ENCODE assay signal across 18 cellular contexts in the genomic region with DNA sequence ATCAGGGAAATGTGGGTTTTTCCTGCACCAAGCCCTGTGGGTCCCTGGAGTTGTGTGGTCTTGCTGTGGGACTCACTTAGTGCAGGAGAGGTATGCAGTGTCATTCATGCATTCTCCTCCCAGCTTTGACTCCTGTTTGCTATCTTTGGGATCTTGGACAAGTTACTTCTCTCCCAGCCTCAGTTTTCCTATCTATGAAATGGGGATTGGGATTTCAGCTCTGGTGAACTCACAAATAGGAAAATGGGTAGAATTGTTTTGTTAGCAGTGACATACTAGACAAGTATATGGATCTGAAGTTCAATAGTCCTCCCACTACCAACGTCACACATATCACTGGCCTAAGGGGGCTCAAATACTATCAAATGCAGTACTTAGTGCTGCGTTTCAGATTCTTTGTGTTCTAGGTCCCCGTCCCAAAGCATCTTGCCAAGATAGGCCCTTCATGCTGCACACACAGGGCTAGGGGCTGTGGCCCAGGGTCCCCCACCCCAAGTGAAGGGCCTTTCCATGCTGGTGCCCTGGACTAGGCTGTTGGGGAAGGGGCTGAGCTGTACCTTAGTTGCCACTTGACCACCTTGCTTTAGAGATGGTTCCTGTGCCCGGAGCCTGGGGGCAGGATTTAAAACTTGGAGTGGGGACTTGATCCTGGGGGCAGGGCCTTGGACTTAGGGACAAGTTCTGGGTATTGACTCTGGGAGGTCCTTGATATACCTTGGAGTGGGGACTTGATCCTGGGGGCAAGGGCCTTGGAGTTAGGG.
DNase-seq lines count a peak whose midpoint lies in the region; ATAC-seq, FAIRE-seq and TF ChIP-seq lines count a peak whose summit lies in the region.
"Had no signal": no experiment of that assay in that cellular context is flagged by ENCODE, and none has a peak within 500 bp of the region (broad histone marks: within the 10 kb centered on the region; RNA-seq: fewer than 3 reads in every experiment).

No MANE protein-coding gene starts in this region.

- H4K20me1 ChIP-seq in HepG2 (ENCODE audit: insufficient read depth, low read length) (no peaks in the 10 kb centered on the region), Loucy (ENCODE audit: insufficient read depth, low read length, poor library complexity, severe bottlenecking) (no peaks in the 10 kb centered on the region), H1 (replicated peaks in 1 of 2; ENCODE audit: control insufficient read depth in 1 of 2, insufficient read depth in 2 of 2, low read length in 2 of 2) (no peaks in the 10 kb centered on the region)

- H2AFZ ChIP-seq in HepG2 (ENCODE audit: low read length) (no peak overlapping the region), Loucy (ENCODE audit: low read length) (no peak overlapping the region), H1 (ENCODE audit: low read length) (no peak overlapping the region)
- H2AFZ ChIP-seq: GM23248 had no signal

- H2BK120ac ChIP-seq in H1 (replicated peaks; ENCODE audit: low read depth, low read length) = no peak overlapping the region

- DNase-seq in HepG2 (ENCODE audit: low spot score) (no peak), right lobe of liver (no peak), H1 (ENCODE audit: low read depth in 1 of 2, low spot score in 2 of 2) (no peak), medulla oblongata (ENCODE audit: extremely low spot score) (no peak), progenitor cell of endocrine pancreas (ENCODE audit: low spot score, unreplicated experiment) (no peak), H7 (no peak)
- DNase-seq: 8988T; CD4-positive, alpha-beta memory T cell; DMS79; GM23248; IMR-90; KG1 had no signal

- H3K27ac ChIP-seq in HepG2 (ENCODE audit: extremely low read length, insufficient read depth, low read length) (no peak overlapping the region), right lobe of liver (no peak overlapping the region), H1 (ENCODE audit: low read depth, low read length) (no peak overlapping the region)
- H3K27ac ChIP-seq: C4-2B, GM23248 had no signal

- H3K23ac ChIP-seq in H1 (ENCODE audit: insufficient read length) = no peak overlapping the region

- H3K36me3 ChIP-seq in HepG2 (replicated peaks in 1 of 2; ENCODE audit: control insufficient read depth in 1 of 2, insufficient read depth in 2 of 2, low read length in 2 of 2) (no peaks in the 10 kb centered on the region), right lobe of liver (no peaks in the 10 kb centered on the region), Loucy (ENCODE audit: insufficient read depth, low read length) (no peaks in the 10 kb centered on the region), H1 (ENCODE audit: control insufficient read depth in 2 of 4, insufficient read depth in 4 of 4, low read length in 3 of 4) (no peaks in the 10 kb centered on the region), H7 (replicated peaks; ENCODE audit: control insufficient read depth, insufficient read depth, low read length) (no peaks in the 10 kb centered on the region)
- H3K36me3 ChIP-seq: HAP-1 had no signal

- H3K36me3 Mint-ChIP-seq in progenitor cell of endocrine pancreas (ENCODE audit: insufficient read depth) = no peaks in the 10 kb centered on the region
- H3K36me3 Mint-ChIP-seq: CD4-positive, alpha-beta memory T cell had no signal

- no peak overlapping the region for H3K18ac ChIP-seq in H1 (ENCODE audit: extremely low read depth, low read length)

- no peaks in the 10 kb centered on the region for H3K23me2 ChIP-seq in H1 (ENCODE audit: low read depth, low read length)

- TF ChIP-seq CTCF in HepG2 (CRISPR knock-in tag; IDR thresholded peaks at IDR 0.05) (no peak), right lobe of liver (IDR thresholded peaks at IDR 0.05) (no peak), Loucy (conservative IDR thresholded peaks at IDR 0.05; ENCODE audit: low read length) (no peak), H1 (IDR thresholded peaks at IDR 0.05; ENCODE audit: control extremely low read depth in 1 of 3, insufficient read depth in 1 of 3, low read depth in 1 of 3, low read length in 3 of 3) (no peak), progenitor cell of endocrine pancreas (IDR thresholded peaks at IDR 0.05; ENCODE audit: unreplicated experiment) (no peak)

- TF ChIP-seq RAD21 in HepG2 (CRISPR knock-in tag; IDR thresholded peaks at IDR 0.05) = no peak
- no peak for TF ChIP-seq RAD21 in H1 (IDR thresholded peaks at IDR 0.05 in 1 of 2, conservative IDR thresholded peaks at IDR 0.05 in 1 of 2; ENCODE audit: low read depth in 2 of 2, low read length in 2 of 2)

- H3K9ac ChIP-seq in HepG2 (ENCODE audit: insufficient read depth, low read depth, low read length) (no peak overlapping the region), Loucy (ENCODE audit: low read depth, low read length, poor library complexity, severe bottlenecking) (no peak overlapping the region), H1 (replicated peaks in 1 of 4; ENCODE audit: extremely low read depth in 1 of 4, low read depth in 3 of 4, low read length in 3 of 4) (no peak overlapping the region)
- H3K9ac ChIP-seq: GM23248 had no signal

- H4K8ac ChIP-seq in H1 (ENCODE audit: extremely low read depth, insufficient read depth, low read length) = no peak overlapping the region

- no peak overlapping the region for H2BK5ac ChIP-seq in H1 (ENCODE audit: low read depth, low read length)

- CTCF ChIA-PET in HepG2 (lab: Yijun Ruan, JAX; ENCODE audit: low intra/inter-chr PET ratio, low total read pairs) = no interaction called here
- CTCF ChIA-PET in H1 (lab: Charles Lee; ENCODE audit: partially characterized antibody) = interaction anchor here (0.8 kb wide), 1 partner anchor 42 kb away, joined by 4 read pairs; no protein-coding TSS in a partner anchor

- no peak for ATAC-seq in HepG2
- ATAC-seq in right lobe of liver = no peak
- ATAC-seq: GM12878 had no signal

- peaks cover 6% of the 10 kb centered on the region for H3K27me3 Mint-ChIP-seq in progenitor cell of endocrine pancreas
- H3K27me3 Mint-ChIP-seq: B cell had no signal

- H3K4me3 ChIP-seq in HepG2 (replicated peaks in 1 of 3; ENCODE audit: insufficient read depth in 1 of 3, low read depth in 2 of 3, low read length in 3 of 3) (no peak overlapping the region), right lobe of liver (no peak overlapping the region), Loucy (ENCODE audit: low read length, poor library complexity, severe bottlenecking) (no peak overlapping the region), H1 (ENCODE audit: extremely low read depth in 1 of 4, insufficient read depth in 2 of 4, low read depth in 3 of 4, low read length in 4 of 4) (no peak overlapping the region), H7 (ENCODE audit: insufficient read depth, low read depth, low read length) (no peak overlapping the region)
- H3K4me3 ChIP-seq: GM12878, GM23248, HAP-1 had no signal

- in situ Hi-C loops in HepG2 (cut with HindIII; ENCODE audit: extremely low pct_ligation_motif_present, low pct_unique_long_range_greater_than_20kb) = no loop called here

- H3K9me3 Mint-ChIP-seq in progenitor cell of endocrine pancreas (ENCODE audit: low read depth) = no peaks in the 10 kb centered on the region

- H3K56ac ChIP-seq in H1 (replicated peaks; ENCODE audit: insufficient read length, low read depth, low read length) = no peak overlapping the region

- TF ChIP-seq POLR2A in HepG2 (IDR thresholded peaks at IDR 0.05; ENCODE audit: insufficient read depth in 1 of 2, low read depth in 2 of 2, low read length in 2 of 2) = no peak
- TF ChIP-seq POLR2A in right lobe of liver (IDR thresholded peaks at IDR 0.05) = no peak
- TF ChIP-seq POLR2A in H1 (IDR thresholded peaks at IDR 0.05; ENCODE audit: control extremely low read depth in 1 of 2, low read depth in 2 of 2, low read length in 2 of 2) = no peak

- H3K4ac ChIP-seq in H1 (replicated peaks; ENCODE audit: insufficient read length, low read depth, low read length) = no peak overlapping the region

- WGBS in HepG2 (ENCODE audit: low lambda C conversion rate) = 6% methylated on average over 4 of the region's 4 CpGs
- WGBS in right lobe of liver (ENCODE audit: insufficient coverage, low coverage, low lambda C conversion rate, missing lambda C conversion rate) = 80% methylated on average over 4 of the region's 4 CpGs
- WGBS in H1 (ENCODE audit: extremely low coverage in 1 of 2, insufficient coverage in 1 of 2, insufficient read length in 1 of 2, insufficient replicate concordance in 2 of 2, low coverage in 1 of 2, low lambda C conversion rate in 2 of 2, missing lambda C conversion rate in 1 of 2), 2 experiments = 89% methylated on average over 4 of the region's 4 CpGs; no CpG with 5 or more reads in 1 of the 2 experiments

- H3K79me1 ChIP-seq in H1 (ENCODE audit: low read depth, low read length) = no peaks in the 10 kb centered on the region

- no peak overlapping the region for H2BK12ac ChIP-seq in H1 (ENCODE audit: low read depth, low read length)

- peaks cover 3% of the 10 kb centered on the region for H3K4me1 Mint-ChIP-seq in progenitor cell of endocrine pancreas (ENCODE audit: low read depth)

- H3K14ac ChIP-seq in H1 (ENCODE audit: insufficient read length) = no peak overlapping the region

- H3K9me3 ChIP-seq in HepG2 (ENCODE audit: low read length) (no peaks in the 10 kb centered on the region), right lobe of liver (no peaks in the 10 kb centered on the region), Loucy (ENCODE audit: insufficient read depth, low read depth, low read length) (no peaks in the 10 kb centered on the region), H1 (ENCODE audit: insufficient read depth in 2 of 2, low read depth in 1 of 2, low read length in 1 of 2) (no peaks in the 10 kb centered on the region)
- H3K9me3 ChIP-seq: HAP-1 had no signal

- H4K91ac ChIP-seq in H1 (replicated peaks; ENCODE audit: insufficient read length, low read length) = no peak overlapping the region

- no peak overlapping the region for H2AK5ac ChIP-seq in H1 (ENCODE audit: low read depth, low read length)

- H3K79me2 ChIP-seq in HepG2 (ENCODE audit: insufficient read depth, low read length) (no peaks in the 10 kb centered on the region), Loucy (ENCODE audit: insufficient read depth, low read length) (no peaks in the 10 kb centered on the region), H1 (ENCODE audit: control insufficient read depth in 1 of 2, insufficient read depth in 2 of 2, low read length in 2 of 2) (no peaks in the 10 kb centered on the region)

- no peak overlapping the region for H4K5ac ChIP-seq in H1 (ENCODE audit: insufficient read length, low read depth, low read length)

- no peaks in the 10 kb centered on the region for H3K4me1 ChIP-seq in HepG2 (ENCODE audit: insufficient read depth, low read length)
- H3K4me1 ChIP-seq in right lobe of liver = no peaks in the 10 kb centered on the region
- peaks cover 35% of the 10 kb centered on the region for H3K4me1 ChIP-seq in Loucy (ENCODE audit: insufficient read depth, low read length, poor library complexity, severe bottlenecking)
- no peaks in the 10 kb centered on the region for H3K4me1 ChIP-seq in H1 (replicated peaks in 1 of 4; ENCODE audit: control insufficient read depth in 3 of 4, insufficient read depth in 4 of 4, low read length in 3 of 4)
- H3K4me1 ChIP-seq: HAP-1 had no signal

- no peak for TF ChIP-seq EP300 in HepG2 (IDR thresholded peaks at IDR 0.05; ENCODE audit: low read depth in 2 of 2, low read length in 2 of 2)
- no peak for TF ChIP-seq EP300 in HepG2 (CRISPR knock-in tag; IDR thresholded peaks at IDR 0.05; ENCODE audit: borderline replicate concordance)
- TF ChIP-seq EP300 in H1 (IDR thresholded peaks at IDR 0.05; ENCODE audit: borderline replicate concordance in 1 of 2, low read depth in 2 of 2, low read length in 2 of 2) = no peak

- H3K4me3 Mint-ChIP-seq in progenitor cell of endocrine pancreas (ENCODE audit: low read depth) = no peak overlapping the region
- H3K4me3 Mint-ChIP-seq: B cell had no signal

- H2BK15ac ChIP-seq in H1 (ENCODE audit: low read length) = no peak overlapping the region

- no peak overlapping the region for H2BK20ac ChIP-seq in H1 (ENCODE audit: low read length)

- POLR2A ChIA-PET in HepG2 (lab: Yijun Ruan, JAX) (no interaction called here), H1 (lab: Charles Lee; ENCODE audit: partially characterized antibody) (no interaction called here)

- intact Hi-C loops in HepG2 (cut with micrococcal nuclease; ENCODE audit: unreplicated experiment) (no loop called here), right lobe of liver (cut with DNase I) (no loop called here)

- H3K27me3 ChIP-seq in HepG2 (ENCODE audit: control insufficient read depth in 1 of 2, insufficient read depth in 2 of 2, low read length in 2 of 2) (peaks cover 0 to 54% of the 10 kb centered on the region in 2 experiments; a peak in 4 of 5 replicates), right lobe of liver (no peaks in the 10 kb centered on the region), Loucy (ENCODE audit: insufficient read depth, low read length, poor library complexity, severe bottlenecking) (no peaks in the 10 kb centered on the region), H1 (replicated peaks in 1 of 4; ENCODE audit: control insufficient read depth in 3 of 4, extremely low read depth in 1 of 4, insufficient read depth in 3 of 4, low read length in 3 of 4) (no peaks in the 10 kb centered on the region), H7 (ENCODE audit: control insufficient read depth, insufficient read depth, low read length) (no peaks in the 10 kb centered on the region)

- H3F3A ChIP-seq in Loucy (ENCODE audit: low read depth) = peaks cover 9% of the 10 kb centered on the region

- FAIRE-seq in HepG2 (lab: Jason Lieb, UNC) (no peak), H1 (lab: Jason Lieb, UNC) (no peak)
- FAIRE-seq: GM12878, GM18507 had no signal

- BruUV-seq in HepG2 (replicated peaks; lab: Mats Ljungman, UMichigan) = no TSS peak

- H3K9me2 ChIP-seq in Loucy (replicated peaks; ENCODE audit: low read depth, low read length) = no peaks in the 10 kb centered on the region

- no peak overlapping the region for H3K4me2 ChIP-seq in HepG2 (ENCODE audit: low read depth, low read length)
- H3K4me2 ChIP-seq in Loucy (ENCODE audit: low read depth, low read length, poor library complexity, severe bottlenecking) = peak overlapping the region; percentile 62
- no peak overlapping the region for H3K4me2 ChIP-seq in H1 (ENCODE audit: insufficient read depth in 1 of 2, low read depth in 2 of 2, low read length in 2 of 2)

- H3K27ac Mint-ChIP-seq in progenitor cell of endocrine pancreas = no peak overlapping the region
- H3K27ac Mint-ChIP-seq: B cell; CD4-positive, alpha-beta memory T cell had no signal

Comparison
In these comparisons a context has a peak if more than half of its experiments do, and no peak if none do; other contexts are left out.
1. Of the 41 proteins assayed by ChIP-seq in both HepG2 and H1: peak only in HepG2: none; only in H1: KDM1A; in both: none; in neither: 40.